Comparison of ENCODE assay signal across 17 cellular contexts in the genomic region with DNA sequence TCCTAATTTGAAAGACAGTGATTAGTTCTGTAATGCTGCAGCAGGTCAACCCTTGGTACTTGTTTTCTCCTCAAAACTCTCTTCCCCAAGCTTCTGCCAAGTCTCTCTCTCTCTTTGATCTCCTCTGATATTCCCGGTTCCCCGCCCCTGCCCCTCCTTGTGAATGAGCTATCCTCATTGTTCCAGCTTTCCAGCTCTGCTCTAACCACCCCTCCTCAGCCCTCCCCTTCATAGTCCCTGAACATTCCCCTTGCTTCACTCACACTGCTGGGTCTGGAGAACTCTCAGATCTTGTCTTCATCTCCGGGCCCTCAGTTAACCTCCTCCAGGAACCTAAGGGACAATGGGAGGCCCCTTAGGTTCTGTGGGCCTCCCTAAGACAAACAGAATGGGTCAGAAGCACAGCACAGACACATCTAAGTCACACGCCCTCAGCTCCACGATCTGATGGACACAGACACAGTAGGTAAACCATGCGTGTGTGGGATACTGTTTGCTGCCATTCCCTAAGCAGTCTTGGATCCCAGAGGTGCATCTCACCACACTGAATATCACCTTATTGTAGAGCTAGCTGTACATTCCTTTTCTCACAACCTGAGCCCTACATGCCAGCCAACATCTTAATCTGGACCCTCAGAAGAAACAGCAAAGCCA. TPM values are rescaled to one million over a fixed set of nuclear protein-coding genes. Genes with fewer than 3 reads are reported as not detected.
DNase-seq lines count a peak whose midpoint lies in the region; ATAC-seq and TF ChIP-seq lines count a peak whose summit lies in the region.
"Had no signal": no experiment of that assay in that cellular context is flagged by ENCODE, and none has a peak within 500 bp of the region (broad histone marks: within the 10 kb centered on the region; RNA-seq: fewer than 3 reads in every experiment).

No MANE protein-coding gene starts in this region.

- no peaks in the 10 kb centered on the region for H4K20me1 ChIP-seq in osteoblast (ENCODE audit: insufficient read depth, low read length)

- H3K79me2 ChIP-seq in osteoblast (ENCODE audit: insufficient read depth, low read length): no peaks in the 10 kb centered on the region

- H3K9me3 ChIP-seq in osteoblast (ENCODE audit: low read depth, low read length) (no peaks in the 10 kb centered on the region), WERI-Rb-1 (ENCODE audit: severe bottlenecking) (no peaks in the 10 kb centered on the region)

- no peak for ATAC-seq in GM19023 (IDR thresholded peaks at IDR 0.05; ENCODE audit: unreplicated experiment)

- H3K4me2 ChIP-seq in osteoblast (ENCODE audit: insufficient read depth, low read length): no peak overlapping the region

- TF ChIP-seq CTCF in fibroblast of the aortic adventitia (IDR thresholded peaks at IDR 0.05; ENCODE audit: insufficient read depth, low read length) (no peak), osteoblast (IDR thresholded peaks at IDR 0.05; ENCODE audit: extremely low read depth, low read depth, low read length) (no peak), WERI-Rb-1 (IDR thresholded peaks at IDR 0.05; ENCODE audit: low read depth, low read length) (no peak)

- peak; percentile 84 for DNase-seq in ELF-1 (ENCODE audit: low read depth, low spot score)
- DNase-seq in SW480 (ENCODE audit: low spot score): peak; percentile 67
- DNase-seq in fibroblast of the aortic adventitia (ENCODE audit: low read depth): peak; percentile 50
- peak; percentile 39 for DNase-seq in osteoblast (ENCODE audit: insufficient read length, low spot score, missing footprints)
- no peak for DNase-seq in NCI-H1417 treated with DMSO at 0.1 percent for 48 hours (lab: John Stamatoyannopoulos, UW)
- DNase-seq in HEK293T (ENCODE audit: extremely low spot score): no peak
- DNase-seq in WERI-Rb-1: no peak
- DNase-seq: C1 segment of cervical spinal cord, DMS153, EL, KBM-7, NCI-H1092, NCI-H187, NCI-H446 treated with DMSO at 0.1 percent for 48 hours, NCI-H82, RPMI8226 had no signal

- CTCF ChIA-PET in HEK293T (lab: Yijun Ruan, JAX): no interaction called here

- POLR2A ChIA-PET in HEK293T (lab: Yijun Ruan, JAX): interaction anchor here (1.4 kb wide), 1 partner anchor 25 kb away, joined by 3 read pairs; no protein-coding TSS in a partner anchor

- H2AFZ ChIP-seq in osteoblast (ENCODE audit: low read length): no peak overlapping the region

- no peaks in the 10 kb centered on the region for H3K36me3 ChIP-seq in osteoblast (ENCODE audit: insufficient read depth, low read length)
- H3K36me3 ChIP-seq in WERI-Rb-1: no peaks in the 10 kb centered on the region

- H3K4me3 ChIP-seq in fibroblast of the aortic adventitia (ENCODE audit: low read depth, low read length) (no peak overlapping the region), osteoblast (ENCODE audit: insufficient read depth, low read length) (no peak overlapping the region), WERI-Rb-1 (ENCODE audit: low read depth, low read length) (no peak overlapping the region)

- H3K27ac ChIP-seq in osteoblast (ENCODE audit: low read depth, low read length) (no peak overlapping the region), WERI-Rb-1 (no peak overlapping the region)

- H3K4me1 ChIP-seq in osteoblast (ENCODE audit: insufficient read depth, low read length): peaks cover 2% of the 10 kb centered on the region

- H3K27me3 ChIP-seq in osteoblast (ENCODE audit: insufficient read depth, low read length): no peaks in the 10 kb centered on the region
- H3K27me3 ChIP-seq in WERI-Rb-1 (ENCODE audit: insufficient read depth, low read depth, severe bottlenecking): no peaks in the 10 kb centered on the region

TF ChIP-seq in HEK293T, 16 proteins besides CTCF, POLR2A, EP300 and RAD21:
- TF ChIP-seq TARDBP (IDR thresholded peaks at IDR 0.05) (no peak), NFRKB (IDR thresholded peaks at IDR 0.05) (no peak)

RNA-seq across cellular contexts. Expression of gene LARP1, which starts 17.4 kb away (rescaled TPM):
- total RNA-seq in fibroblast of the aortic adventitia (ENCODE audit: low replicate concordance) (66.8 and 114 TPM in 2 replicates), osteoblast (115 and 124 TPM in 2 replicates)

Comparison
In these comparisons a context has a peak if more than half of its experiments do, and no peak if none do; other contexts are left out.
1. DNase-seq: peak in ELF-1 (single experiment), SW480 (single experiment), fibroblast of the aortic adventitia (single experiment) and osteoblast (single experiment); none in NCI-H1417 treated with DMSO at 0.1 percent for 48 hours (single experiment), HEK293T (single experiment) and WERI-Rb-1 (single experiment).